In genomic region chr1:209260146-209260545, GRCh38 we compare ENCODE assay signal across 15 cellular contexts.
DNase-seq lines count a peak whose midpoint lies in the region; ATAC-seq and TF ChIP-seq lines count a peak whose summit lies in the region.
"Had no signal": no experiment of that assay in that cellular context is flagged by ENCODE, and none has a peak within 500 bp of the region (broad histone marks: within the 10 kb centered on the region; RNA-seq: fewer than 3 reads in every experiment).

No MANE protein-coding gene starts in this region.

- no peaks in the 10 kb centered on the region for H3K36me3 ChIP-seq in adipocyte (ENCODE audit: control insufficient read depth, insufficient read depth, low read length, severe bottlenecking)
- H3K36me3 ChIP-seq: BLaER1 had no signal

- H3K14ac ChIP-seq in H9 (ENCODE audit: insufficient read depth, low read length), result no peak overlapping the region

- H3K27me3 Mint-ChIP-seq in H9 (ENCODE audit: low read depth), result no peaks in the 10 kb centered on the region; the same call in 1 of the 2 replicates

- no peaks in the 10 kb centered on the region for H3K4me1 Mint-ChIP-seq in H9
- H3K4me1 Mint-ChIP-seq: CD14-positive monocyte; CD4-positive, alpha-beta memory T cell; GM23338 had no signal

- no peak overlapping the region for H4K5ac ChIP-seq in H9 (ENCODE audit: insufficient read length, low read depth, low read length)

- H3K9me3 ChIP-seq in adipocyte (ENCODE audit: control insufficient read depth, low read length), result peaks cover 23% of the 10 kb centered on the region
- peaks cover 19% of the 10 kb centered on the region for H3K9me3 ChIP-seq in H9 (ENCODE audit: control insufficient read depth, low read depth, low read length)

- TF ChIP-seq CTCF in choroid plexus epithelial cell (conservative IDR thresholded peaks at IDR 0.05; ENCODE audit: low read depth, low read length) (no peak), fibroblast of the aortic adventitia (IDR thresholded peaks at IDR 0.05; ENCODE audit: insufficient read depth, low read length) (no peak), H9 (conservative IDR thresholded peaks at IDR 0.05) (no peak)

- no peak overlapping the region for H3K18ac ChIP-seq in H9 (ENCODE audit: insufficient read length, low read depth, low read length)

- no peaks in the 10 kb centered on the region for H4K20me1 ChIP-seq in H9 (ENCODE audit: control insufficient read depth, insufficient read depth, insufficient read length)
- H4K20me1 ChIP-seq: BLaER1 had no signal

- H3T11ph ChIP-seq in H9 (ENCODE audit: low read length), result no peak overlapping the region

- no peak overlapping the region for H4K91ac ChIP-seq in H9 (ENCODE audit: insufficient read length, low read depth, low read length)

- peaks cover 4 to 24% (median 17%) of the 10 kb centered on the region in 3 experiments; a peak in 6 of 7 replicates for H3K36me3 Mint-ChIP-seq in H9 (ENCODE audit: insufficient read depth in 1 of 3, low read depth in 3 of 3)
- H3K36me3 Mint-ChIP-seq: CD14-positive monocyte; CD4-positive, alpha-beta memory T cell had no signal

- H3K27me3 ChIP-seq in adipocyte (replicated peaks; ENCODE audit: control insufficient read depth, insufficient read depth, low read length), result peaks cover 14% of the 10 kb centered on the region
- H3K27me3 ChIP-seq in H9 (ENCODE audit: insufficient read depth, low read length), result no peaks in the 10 kb centered on the region; the same call in 1 of the 2 replicates
- H3K27me3 ChIP-seq: BLaER1 had no signal

- H3K79me1 ChIP-seq in H9 (ENCODE audit: insufficient read depth, low read depth, low read length, poor library complexity, severe bottlenecking), result no peaks in the 10 kb centered on the region

- H3K56ac ChIP-seq in H9 (ENCODE audit: insufficient read length, low read depth, low read length), result no peak overlapping the region

- H3K9ac ChIP-seq in adipocyte (ENCODE audit: low read length), result no peak overlapping the region
- H3K9ac ChIP-seq in H9 (ENCODE audit: extremely low read depth, insufficient read length, low read length), result no peak overlapping the region
- H3K9ac ChIP-seq: BLaER1 had no signal

- H3K4me1 ChIP-seq in adipocyte (ENCODE audit: control insufficient read depth, insufficient read depth, low read length) (no peaks in the 10 kb centered on the region), H9 (ENCODE audit: insufficient read depth, low read length) (no peaks in the 10 kb centered on the region)
- H3K4me1 ChIP-seq: BLaER1 had no signal

- no peak overlapping the region for H3K27ac ChIP-seq in H9 (ENCODE audit: insufficient read length, low read depth, low read length)
- H3K27ac ChIP-seq: BLaER1 had no signal

- no peak overlapping the region for H3K4me2 ChIP-seq in H9 (ENCODE audit: insufficient read depth, insufficient read length, low read length)
- H3K4me2 ChIP-seq: BLaER1, GM23338 had no signal

- H3K4me3 ChIP-seq in adipocyte (ENCODE audit: low read length), result no peak overlapping the region
- H3K4me3 ChIP-seq in choroid plexus epithelial cell (ENCODE audit: low read depth, low read length), result no peak overlapping the region
- no peak overlapping the region for H3K4me3 ChIP-seq in fibroblast of the aortic adventitia (ENCODE audit: low read depth, low read length)
- H3K4me3 ChIP-seq: BLaER1, GM23338 had no signal

- no peaks in the 10 kb centered on the region for H3K23me2 ChIP-seq in H9 (ENCODE audit: insufficient read length, low read depth, low read length, poor library complexity, severe bottlenecking)

- WGBS in H9 (ENCODE audit: extremely low coverage, insufficient read length, low lambda C conversion rate), result no CpG with 5 or more reads among the region's 2 CpGs

- H3K27ac Mint-ChIP-seq in H9, result no peak overlapping the region
- H3K27ac Mint-ChIP-seq: CD14-positive monocyte; CD4-positive, alpha-beta memory T cell; GM23338 had no signal

- H4K8ac ChIP-seq in H9 (replicated peaks; ENCODE audit: insufficient read length, low read depth, low read length), result no peak overlapping the region

- DNase-seq in adipocyte (ENCODE audit: low read depth), result peak; percentile 10
- DNase-seq in choroid plexus epithelial cell (ENCODE audit: low read depth), result peak; percentile 35
- peak; percentile 7 for DNase-seq in fibroblast of the aortic adventitia (ENCODE audit: low read depth)
- no peak for DNase-seq in medulla oblongata (ENCODE audit: extremely low spot score)
- DNase-seq in left colon, result no peak
- no peak for DNase-seq in NCI-H1436 (lab: John Stamatoyannopoulos, UW)
- DNase-seq in H9, result no peak
- DNase-seq: 8988T; CD4-positive, alpha-beta memory T cell; DMS153; DMS79; GDM1 had no signal

- intact Hi-C loops in left colon (cut with DNase I, micrococcal nuclease), result no loop called here

- H2BK120ac ChIP-seq in H9 (ENCODE audit: low read depth, low read length, poor library complexity, severe bottlenecking), result no peak overlapping the region

- H2BK20ac ChIP-seq in H9 (ENCODE audit: low read depth, low read length, poor library complexity, severe bottlenecking), result no peak overlapping the region

- no peak overlapping the region for H2AFZ ChIP-seq in H9 (ENCODE audit: low read length)
- H2AFZ ChIP-seq: GM23338 had no signal

- H3K79me2 ChIP-seq in H9 (ENCODE audit: insufficient read depth, low read length), result no peaks in the 10 kb centered on the region

- no peak overlapping the region for H3K4me3 Mint-ChIP-seq in H9
- H3K4me3 Mint-ChIP-seq: CD14-positive monocyte; CD4-positive, alpha-beta memory T cell; GM23338 had no signal

- no peak overlapping the region for H3K4ac ChIP-seq in H9 (ENCODE audit: low read depth, low read length)

- no peak overlapping the region for H2AK5ac ChIP-seq in H9 (ENCODE audit: insufficient read length, low read length)

- H3K9me3 Mint-ChIP-seq in H9, result peaks cover 38 to 42% of the 10 kb centered on the region in 2 experiments

- no peak overlapping the region for H2BK15ac ChIP-seq in H9 (ENCODE audit: low read depth, low read length)

- no peak overlapping the region for H2BK5ac ChIP-seq in H9 (ENCODE audit: insufficient read length, low read length)

- no peak for ATAC-seq in left colon
- ATAC-seq: GM23338 had no signal

- H3K23ac ChIP-seq in H9 (ENCODE audit: insufficient read length, low read depth, low read length), result no peak overlapping the region

- H2BK12ac ChIP-seq in H9 (ENCODE audit: insufficient read length, low read depth, low read length), result no peak overlapping the region

Comparison
In these comparisons a context has a peak if more than half of its experiments do, and no peak if none do; other contexts are left out.
1. DNase-seq: peak in adipocyte (single experiment), choroid plexus epithelial cell (single experiment) and fibroblast of the aortic adventitia (single experiment); none in medulla oblongata (single experiment), left colon (0 of 2), NCI-H1436 (single experiment) and H9 (single experiment).